Comparison of ENCODE assay signal across 17 cellular contexts in genomic region chr22:37126383-37126782, GRCh38. TPM values are rescaled to one million over a fixed set of nuclear protein-coding genes. Genes with fewer than 3 reads are reported as not detected.
DNase-seq lines count a peak whose midpoint lies in the region; ATAC-seq, FAIRE-seq and TF ChIP-seq lines count a peak whose summit lies in the region.
"Had no signal": no experiment of that assay in that cellular context is flagged by ENCODE, and none has a peak within 500 bp of the region (broad histone marks: within the 10 kb centered on the region; RNA-seq: fewer than 3 reads in every experiment).

No MANE protein-coding gene starts in this region.

- intact Hi-C loops in CD4-positive, alpha-beta T cell (cut with DNase I, micrococcal nuclease): no loop called here
- intact Hi-C loops in activated T-helper 1 cell treated with anti-CD3 and anti-CD28 coated beads, Interleukin-12 subunit alpha, Interleukin-12 subunit beta, Interleukin-2, Interleukin-4 antibody, amounts not matched to agents 30 ng/mL and 10 ng/mL and 1 ng/mL, durations not matched to agents 14 hours and 24 hours and 36 hours (cut with micrococcal nuclease): no loop called here
- intact Hi-C loops in left colon (cut with DNase I, micrococcal nuclease): no loop called here
- intact Hi-C loops in sigmoid colon (cut with DNase I): no loop called here

- no peak overlapping the region for H3K4me3 ChIP-seq in sigmoid colon
- H3K4me3 ChIP-seq: cardiac muscle cell, psoas muscle had no signal

- WGBS in sigmoid colon, 2 donors: 60 to 86% methylated on average over 7 of the region's 7 CpGs

- peaks cover 24% of the 10 kb centered on the region for H3K4me1 Mint-ChIP-seq in CD4-positive, alpha-beta T cell (ENCODE audit: low read depth)
- H3K4me1 Mint-ChIP-seq in activated T-helper 1 cell treated with anti-CD3 and anti-CD28 coated beads, Interleukin-12 subunit alpha, Interleukin-12 subunit beta, Interleukin-2, Interleukin-4 antibody, amounts not matched to agents 30 ng/mL and 10 ng/mL and 1 ng/mL, durations not matched to agents 14 hours and 24 hours and 36 hours (ENCODE audit: low read depth): peaks cover 50% of the 10 kb centered on the region

- H3K27me3 Mint-ChIP-seq in CD4-positive, alpha-beta T cell: no peaks in the 10 kb centered on the region
- peaks cover 2% of the 10 kb centered on the region for H3K27me3 Mint-ChIP-seq in activated T-helper 1 cell treated with anti-CD3 and anti-CD28 coated beads, Interleukin-12 subunit alpha, Interleukin-12 subunit beta, Interleukin-2, Interleukin-4 antibody, amounts not matched to agents 30 ng/mL and 10 ng/mL and 1 ng/mL, durations not matched to agents 14 hours and 24 hours and 36 hours (ENCODE audit: insufficient read depth)
- H3K27me3 Mint-ChIP-seq: B cell had no signal

- no peak for ATAC-seq in CD4-positive, alpha-beta T cell (ENCODE audit: poor library complexity)
- ATAC-seq in left colon: peak; percentile 52
- ATAC-seq in HG03520 (IDR thresholded peaks at IDR 0.05; ENCODE audit: unreplicated experiment): no peak

- no peak for DNase-seq in CD4-positive, alpha-beta T cell
- no peak for DNase-seq in GM19239 (ENCODE audit: insufficient read length, low spot score)
- no peak for DNase-seq in activated T-helper 1 cell treated with anti-CD3 and anti-CD28 coated beads, Interleukin-12 subunit alpha, Interleukin-12 subunit beta, Interleukin-2, Interleukin-4 antibody, amounts not matched to agents 30 ng/mL and 10 ng/mL and 1 ng/mL, durations not matched to agents 14 hours and 24 hours and 36 hours (ENCODE audit: low spot score)
- DNase-seq in left colon: no peak
- no peak for DNase-seq in UCSD-AML1 (lab: John Stamatoyannopoulos, UW; ENCODE audit: unreplicated experiment)
- no peak for DNase-seq in activated gamma-delta T cell treated with Interleukin-2 at 50 U/mL for 16 hours
- DNase-seq in sigmoid colon: no peak
- DNase-seq: activated T-cell treated with anti-CD3 and anti-CD28 coated beads, Interleukin-2, amount 50 U/mL, for 1 hour; EL; midbrain; psoas muscle; T1000 had no signal

- no peak for TF ChIP-seq CTCF in CD4-positive, alpha-beta T cell (IDR thresholded peaks at IDR 0.05)
- no peak for TF ChIP-seq CTCF in sigmoid colon (IDR thresholded peaks at IDR 0.05)

- POLR2A ChIA-PET in CD4-positive, alpha-beta T cell (lab: Charles Lee): interaction anchor here (0.6 to 1.4 kb wide), 2 partner anchors 23 to 60 kb away, joined by 3 to 4 read pairs; partner anchors contain the start of gene IL2RB

- peaks cover 25% of the 10 kb centered on the region for H3K36me3 Mint-ChIP-seq in CD4-positive, alpha-beta T cell (ENCODE audit: low read depth)
- H3K36me3 Mint-ChIP-seq in activated T-helper 1 cell treated with anti-CD3 and anti-CD28 coated beads, Interleukin-12 subunit alpha, Interleukin-12 subunit beta, Interleukin-2, Interleukin-4 antibody, amounts not matched to agents 30 ng/mL and 10 ng/mL and 1 ng/mL, durations not matched to agents 14 hours and 24 hours and 36 hours (ENCODE audit: low read depth): peaks cover 50% of the 10 kb centered on the region

- H3K36me3 ChIP-seq in sigmoid colon: no peaks in the 10 kb centered on the region
- H3K36me3 ChIP-seq: cardiac muscle cell had no signal

- peak overlapping the region; percentile 14 for H3K27ac ChIP-seq in CD4-positive, alpha-beta T cell (ENCODE audit: low read depth, low read length)
- no peak overlapping the region for H3K27ac ChIP-seq in sigmoid colon
- H3K27ac ChIP-seq: cardiac muscle cell, psoas muscle had no signal

- no peaks in the 10 kb centered on the region for H3K27me3 ChIP-seq in CD4-positive, alpha-beta T cell (ENCODE audit: control insufficient read depth, insufficient read depth, low read length)
- H3K27me3 ChIP-seq in sigmoid colon: peaks cover 0 to 34% (median 9%) of the 10 kb centered on the region in 3 donors
- H3K27me3 ChIP-seq: cardiac muscle cell had no signal

- H3K4me1 ChIP-seq in sigmoid colon: no peaks in the 10 kb centered on the region
- H3K4me1 ChIP-seq: psoas muscle had no signal

- H3K27ac Mint-ChIP-seq in CD4-positive, alpha-beta T cell: peak overlapping the region; percentile 95
- peak overlapping the region; percentile 72 for H3K27ac Mint-ChIP-seq in activated T-helper 1 cell treated with anti-CD3 and anti-CD28 coated beads, Interleukin-12 subunit alpha, Interleukin-12 subunit beta, Interleukin-2, Interleukin-4 antibody, amounts not matched to agents 30 ng/mL and 10 ng/mL and 1 ng/mL, durations not matched to agents 14 hours and 24 hours and 36 hours
- H3K27ac Mint-ChIP-seq: B cell had no signal

- TF ChIP-seq POLR2A in sigmoid colon (IDR thresholded peaks at IDR 0.05): no peak

- TF ChIP-seq EP300 in sigmoid colon (IDR thresholded peaks at IDR 0.05): no peak

- FAIRE-seq in GM19239 (lab: Jason Lieb, UNC): peak; percentile 37

- H3K4me3 Mint-ChIP-seq in CD4-positive, alpha-beta T cell: no peak overlapping the region
- no peak overlapping the region for H3K4me3 Mint-ChIP-seq in activated T-helper 1 cell treated with anti-CD3 and anti-CD28 coated beads, Interleukin-12 subunit alpha, Interleukin-12 subunit beta, Interleukin-2, Interleukin-4 antibody, amounts not matched to agents 30 ng/mL and 10 ng/mL and 1 ng/mL, durations not matched to agents 14 hours and 24 hours and 36 hours
- H3K4me3 Mint-ChIP-seq: B cell had no signal

- CTCF ChIA-PET in CD4-positive, alpha-beta T cell (lab: Charles Lee): interaction anchor here (1.3 to 1.5 kb wide), 2 partner anchors 19 to 73 kb away, joined by 3 to 5 read pairs; no protein-coding TSS in a partner anchor

- H3K9me3 ChIP-seq in CD4-positive, alpha-beta T cell (ENCODE audit: control insufficient read depth, low read length): no peaks in the 10 kb centered on the region
- H3K9me3 ChIP-seq in sigmoid colon: no peaks in the 10 kb centered on the region
- H3K9me3 ChIP-seq: psoas muscle had no signal

- no peaks in the 10 kb centered on the region for H3K9me3 Mint-ChIP-seq in CD4-positive, alpha-beta T cell
- H3K9me3 Mint-ChIP-seq in activated T-helper 1 cell treated with anti-CD3 and anti-CD28 coated beads, Interleukin-12 subunit alpha, Interleukin-12 subunit beta, Interleukin-2, Interleukin-4 antibody, amounts not matched to agents 30 ng/mL and 10 ng/mL and 1 ng/mL, durations not matched to agents 14 hours and 24 hours and 36 hours: no peaks in the 10 kb centered on the region

RNA-seq across cellular contexts. Expression of gene TMPRSS6, which starts 16.9 kb away (rescaled TPM):
- under 1 TPM; 0.19 to 0.39 TPM for total RNA-seq in CD4-positive, alpha-beta T cell
- total RNA-seq in activated T-helper 1 cell treated with anti-CD3 and anti-CD28 coated beads, Interleukin-12 subunit alpha, Interleukin-12 subunit beta, Interleukin-2, Interleukin-4 antibody, amounts not matched to agents 30 ng/mL and 10 ng/mL and 1 ng/mL, durations not matched to agents 14 hours and 24 hours and 36 hours: 2.3 and 3.3 TPM in 2 replicates
- total RNA-seq in left colon (1 to 10 TPM in 1 of 2 donors, under 1 TPM in 1; 0.56 to 3.1 TPM), sigmoid colon (not detected)
- 1 to 10 TPM in 1 of 3 donors, under 1 TPM in 1, not detected in 1; 0.79 to 1.8 TPM for polyA plus RNA-seq in sigmoid colon
- total RNA-seq: B cell, cardiac muscle cell, epithelial cell of proximal tubule, psoas muscle, subcutaneous adipose tissue had no signal
- polyA plus RNA-seq: psoas muscle had no signal

RNA-seq across cellular contexts. Expression of gene IL2RB, which starts 23.3 kb away (rescaled TPM):
- total RNA-seq in CD4-positive, alpha-beta T cell: 10 to 100 TPM; 47.5 to 49.6 TPM
- 273 and 278 TPM in 2 replicates for total RNA-seq in activated T-helper 1 cell treated with anti-CD3 and anti-CD28 coated beads, Interleukin-12 subunit alpha, Interleukin-12 subunit beta, Interleukin-2, Interleukin-4 antibody, amounts not matched to agents 30 ng/mL and 10 ng/mL and 1 ng/mL, durations not matched to agents 14 hours and 24 hours and 36 hours
- total RNA-seq in left colon (1 to 10 TPM; 2.9 to 7.0 TPM), sigmoid colon (under 1 TPM in 3 of 4 donors, not detected in 1; under 0.01 to 0.33 (median 0.14) TPM)
- polyA plus RNA-seq in sigmoid colon: 1 to 10 TPM in 1 of 3 donors, under 1 TPM in 2; under 0.01 to 9.7 (median 0.46) TPM
- polyA plus RNA-seq: cardiac muscle cell had no signal

Comparison
In these comparisons a context has a peak if more than half of its experiments do, and no peak if none do; other contexts are left out.
1. RNA of gene IL2RB, which starts 23.3 kb away (total RNA-seq): 273 to 278 TPM in activated T-helper 1 cell treated with anti-CD3 and anti-CD28 coated beads, Interleukin-12 subunit alpha, Interleukin-12 subunit beta, Interleukin-2, Interleukin-4 antibody, amounts not matched to agents 30 ng/mL and 10 ng/mL and 1 ng/mL, durations not matched to agents 14 hours and 24 hours and 36 hours and 47.5 to 49.6 TPM in CD4-positive, alpha-beta T cell; 2.9 to 7.0 TPM in left colon and under 0.01 to 0.33 TPM in sigmoid colon; every median in the first group is over 4 times any median in the second.